Comparison of ENCODE assay signal across 24 cellular contexts in genomic region chr15:89900849-89901248, GRCh38.
"Had no signal": no experiment of that assay in that cellular context is flagged by ENCODE, and none has a peak within 500 bp of the region (broad histone marks: within the 10 kb centered on the region; RNA-seq: fewer than 3 reads in every experiment).

No MANE protein-coding gene starts in this region.

- H2AFZ ChIP-seq: hepatocyte had no signal

- DNase-seq: cerebellar nuclear complex; cortex of kidney; effector memory CD8-positive, alpha-beta T cell; erythroblast; esophagus squamous epithelium; kidney; left lung; lower lobe of right lung; natural killer cell; occipital lobe; pancreas; retina; stimulated activated CD4-positive, alpha-beta T cell treated with anti-CD3 and anti-CD28 coated beads, Interleukin-12 subunit alpha, Interleukin-12 subunit beta, amount 100 ng/mL, for 4 hours; stimulated activated CD4-positive, alpha-beta T cell treated with anti-CD3 and anti-CD28 coated beads, Interleukin-1b, Interleukin-23, amount 100 ng/mL, for 48 hours; stimulated activated CD4-positive, alpha-beta T cell treated with anti-CD3 and anti-CD28 coated beads, Interleukin-4, amount 100 ng/mL, for 1 hour; stimulated activated naive CD8-positive, alpha-beta T cell treated with anti-CD3 and anti-CD28 coated beads, Interleukin-15, Interleukin-2, amounts not matched to agents 100 U/mL and 50 U/mL, for 24 hours; substantia nigra; testis; tibial artery; upper lobe of left lung had no signal

- H3K4me1 Mint-ChIP-seq: natural killer cell; stimulated activated effector memory CD8-positive, alpha-beta T cell treated with anti-CD3 and anti-CD28 coated beads, Interleukin-12 subunit alpha, Interleukin-12 subunit beta, amount 100 ng/mL, for 72 hours had no signal

- H3K4me2 ChIP-seq: hepatocyte, smooth muscle cell had no signal

- H3K36me3 Mint-ChIP-seq: natural killer cell; stimulated activated effector memory CD8-positive, alpha-beta T cell treated with anti-CD3 and anti-CD28 coated beads, Interleukin-12 subunit alpha, Interleukin-12 subunit beta, amount 100 ng/mL, for 72 hours had no signal

- H3K27ac ChIP-seq: esophagus squamous epithelium, hepatocyte, left lung, lower lobe of right lung, pancreas, testis, tibial artery, upper lobe of left lung had no signal

- H3K9me3 ChIP-seq: esophagus squamous epithelium, left lung, lower lobe of right lung, pancreas, testis, tibial artery, upper lobe of left lung had no signal

- H3K4me3 ChIP-seq: esophagus squamous epithelium, hepatocyte, left lung, lower lobe of right lung, pancreas, smooth muscle cell, testis, tibial artery, upper lobe of left lung had no signal

- ATAC-seq: effector memory CD8-positive, alpha-beta T cell; left lung; lower lobe of right lung; natural killer cell; pancreas; sciatic nerve; stimulated activated effector memory CD8-positive, alpha-beta T cell treated with anti-CD3 and anti-CD28 coated beads, Interleukin-12 subunit alpha, Interleukin-12 subunit beta, amount 100 ng/mL, for 72 hours; stimulated activated naive CD8-positive, alpha-beta T cell treated with anti-CD3 and anti-CD28 coated beads, Interleukin-15, Interleukin-2, amounts not matched to agents 100 U/mL and 50 U/mL, for 24 hours had no signal

- H3K27me3 ChIP-seq: esophagus squamous epithelium, hepatocyte, left lung, pancreas, testis, tibial artery, upper lobe of left lung had no signal

- H3K27ac Mint-ChIP-seq: effector memory CD8-positive, alpha-beta T cell; natural killer cell; stimulated activated effector memory CD8-positive, alpha-beta T cell treated with anti-CD3 and anti-CD28 coated beads, Interleukin-12 subunit alpha, Interleukin-12 subunit beta, amount 100 ng/mL, for 72 hours had no signal

- H3K4me3 Mint-ChIP-seq: effector memory CD8-positive, alpha-beta T cell; natural killer cell; stimulated activated effector memory CD8-positive, alpha-beta T cell treated with anti-CD3 and anti-CD28 coated beads, Interleukin-12 subunit alpha, Interleukin-12 subunit beta, amount 100 ng/mL, for 72 hours had no signal

- H3K79me2 ChIP-seq: hepatocyte had no signal

- H3K4me1 ChIP-seq: pancreas, testis, tibial artery, upper lobe of left lung had no signal

- H3K9me3 Mint-ChIP-seq: effector memory CD8-positive, alpha-beta T cell; natural killer cell; stimulated activated effector memory CD8-positive, alpha-beta T cell treated with anti-CD3 and anti-CD28 coated beads, Interleukin-12 subunit alpha, Interleukin-12 subunit beta, amount 100 ng/mL, for 72 hours had no signal
